Comparison of ENCODE assay signal across 1 cellular context in the genomic region with DNA sequence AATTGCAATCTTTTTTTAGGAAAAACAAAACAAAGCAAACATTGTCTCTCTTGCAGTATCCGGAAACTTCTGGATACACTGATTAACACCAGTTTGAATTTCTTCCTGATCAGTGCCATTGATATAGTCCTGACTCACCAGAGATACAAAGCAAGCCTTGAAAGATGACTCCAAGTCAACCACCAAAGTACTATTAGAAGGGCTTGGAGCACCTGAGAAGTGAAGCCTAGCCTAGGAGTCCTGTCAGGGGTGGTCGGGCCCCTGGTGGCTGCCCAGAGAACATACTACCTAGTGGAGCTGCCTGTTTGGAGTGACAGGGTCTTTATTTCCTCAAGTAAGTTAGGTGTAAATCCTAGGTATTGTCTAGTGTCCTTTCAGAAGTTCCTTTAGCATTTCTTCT.
TF ChIP-seq lines count a peak whose summit lies in the region.

No MANE protein-coding gene starts in this region.

TF ChIP-seq in SK-N-SH, 30 proteins besides CTCF, POLR2A, EP300 and RAD21 (continued from another document):
- TF ChIP-seq, protein P1, sequence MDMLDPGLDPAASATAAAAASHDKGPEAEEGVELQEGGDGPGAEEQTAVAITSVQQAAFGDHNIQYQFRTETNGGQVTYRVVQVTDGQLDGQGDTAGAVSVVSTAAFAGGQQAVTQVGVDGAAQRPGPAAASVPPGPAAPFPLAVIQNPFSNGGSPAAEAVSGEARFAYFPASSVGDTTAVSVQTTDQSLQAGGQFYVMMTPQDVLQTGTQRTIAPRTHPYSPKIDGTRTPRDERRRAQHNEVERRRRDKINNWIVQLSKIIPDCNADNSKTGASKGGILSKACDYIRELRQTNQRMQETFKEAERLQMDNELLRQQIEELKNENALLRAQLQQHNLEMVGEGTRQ (IDR thresholded peaks at IDR 0.05; ENCODE audit: borderline replicate concordance, low read depth, low read length): no peak
